In genomic region chr12:111984820-111985219, GRCh38 we compare ENCODE assay signal across 17 cellular contexts. TPM values are rescaled to one million over a fixed set of nuclear protein-coding genes. Genes with fewer than 3 reads are reported as not detected.
DNase-seq lines count a peak whose midpoint lies in the region; ATAC-seq, FAIRE-seq and TF ChIP-seq lines count a peak whose summit lies in the region.
"Had no signal": no experiment of that assay in that cellular context is flagged by ENCODE, and none has a peak within 500 bp of the region (broad histone marks: within the 10 kb centered on the region; RNA-seq: fewer than 3 reads in every experiment).

No MANE protein-coding gene starts in this region.

- peak; percentile 31 for ATAC-seq in K562
- ATAC-seq in pancreas, result no peak
- ATAC-seq in GM21367 (IDR thresholded peaks at IDR 0.05; ENCODE audit: unreplicated experiment), result no peak
- no peak for ATAC-seq in HG03039 (IDR thresholded peaks at IDR 0.05; ENCODE audit: unreplicated experiment)
- ATAC-seq: A549 had no signal

- no peaks in the 10 kb centered on the region for H3K79me2 ChIP-seq in K562 (ENCODE audit: control insufficient read depth, insufficient read depth, low read length)
- H3K79me2 ChIP-seq in MM.1S (ENCODE audit: low read length), result no peaks in the 10 kb centered on the region

- H3K9me2 ChIP-seq in MM.1S (replicated peaks; ENCODE audit: insufficient read depth, low read length), result no peaks in the 10 kb centered on the region

- WGBS in K562 (ENCODE audit: insufficient coverage, low coverage, missing lambda C conversion rate), result 26% methylated on average over 2 of the region's 2 CpGs
- 64% methylated on average over 2 of the region's 2 CpGs for WGBS in pancreas, 2 donors

- H3K36me3 ChIP-seq in K562 (ENCODE audit: control insufficient read depth, insufficient read depth, low read length), result no peaks in the 10 kb centered on the region; the same call in 1 of the 3 replicates
- H3K36me3 ChIP-seq in pancreas, result no peaks in the 10 kb centered on the region
- H3K36me3 ChIP-seq in MM.1S (replicated peaks; ENCODE audit: insufficient read depth, low read length), result no peaks in the 10 kb centered on the region
- H3K36me3 ChIP-seq: BE2C had no signal

- H3K27ac ChIP-seq in K562 (ENCODE audit: extremely low read depth, low read depth, low read length) (no peak overlapping the region), pancreas (no peak overlapping the region), MM.1S (ENCODE audit: low read length) (no peak overlapping the region)
- H3K27ac ChIP-seq: A549, C4-2B had no signal

- CTCF ChIA-PET in K562 (lab: Yijun Ruan, JAX; ENCODE audit: low intra/inter-chr PET ratio), result no interaction called here

- no peak for TF ChIP-seq EP300 in K562 (IDR thresholded peaks at IDR 0.05; ENCODE audit: low read length)

- FAIRE-seq in A204.1 (lab: Jason Lieb, UNC) (peak; percentile 82), G401.6 (lab: Jason Lieb, UNC) (peak; percentile 89), K562 (lab: Jason Lieb, UNC) (no peak), pancreas (lab: Jason Lieb, UNC) (peak; percentile 53)
- FAIRE-seq: A549, GM12892 had no signal

- H3K4me1 ChIP-seq in K562 (replicated peaks in 1 of 2; ENCODE audit: control insufficient read depth in 2 of 2, insufficient read depth in 2 of 2, low read length in 2 of 2), result peaks cover 1 to 4% of the 10 kb centered on the region in 2 experiments; a peak in 4 of 5 replicates
- H3K4me1 ChIP-seq in pancreas, result no peaks in the 10 kb centered on the region
- no peaks in the 10 kb centered on the region for H3K4me1 ChIP-seq in MM.1S (ENCODE audit: low read length)
- H3K4me1 ChIP-seq: A549, BE2C had no signal

- no peaks in the 10 kb centered on the region for H3K9me1 ChIP-seq in K562 (ENCODE audit: control insufficient read depth, insufficient read depth, low read length)

- H3K27me3 ChIP-seq in K562 (ENCODE audit: control insufficient read depth in 2 of 2, insufficient read depth in 2 of 2, low read length in 2 of 2), result no peaks in the 10 kb centered on the region
- no peaks in the 10 kb centered on the region for H3K27me3 ChIP-seq in pancreas
- no peaks in the 10 kb centered on the region for H3K27me3 ChIP-seq in MM.1S (replicated peaks; ENCODE audit: insufficient read depth, low read length)
- H3K27me3 ChIP-seq: BE2C had no signal

- no peak overlapping the region for H2AFZ ChIP-seq in K562 (ENCODE audit: low read depth, low read length)
- no peak overlapping the region for H2AFZ ChIP-seq in MM.1S (ENCODE audit: low read length)

- in situ Hi-C loops in K562 (cut with MboI), result no loop called here

- TF ChIP-seq RAD21 in K562 (CRISPR knock-in tag; conservative IDR thresholded peaks at IDR 0.05 in 1 of 2, IDR thresholded peaks at IDR 0.05 in 1 of 2), result no peak

- TF ChIP-seq CTCF in K562 (IDR thresholded peaks at IDR 0.05 in 2 of 3, conservative IDR thresholded peaks at IDR 0.05 in 1 of 3; ENCODE audit: insufficient read depth in 2 of 3, low read depth in 1 of 3, low read length in 3 of 3) (no peak), pancreas (IDR thresholded peaks at IDR 0.05) (no peak), MM.1S (IDR thresholded peaks at IDR 0.05; ENCODE audit: low read length) (no peak)

- H4K20me1 ChIP-seq in K562 (replicated peaks; ENCODE audit: control insufficient read depth, insufficient read depth, low read length) (no peaks in the 10 kb centered on the region), MM.1S (ENCODE audit: insufficient read depth, low read length) (no peaks in the 10 kb centered on the region)

- POLR2A ChIA-PET in K562 (lab: Yijun Ruan, JAX), result interaction anchor here (1.0 kb wide), 1 partner anchor 25 kb away, joined by 3 read pairs; no protein-coding TSS in a partner anchor

- H3K9me3 ChIP-seq in K562 (replicated peaks; ENCODE audit: control insufficient read depth, insufficient read depth, low read depth, low read length) (no peaks in the 10 kb centered on the region; the same call in 1 of the 2 replicates), pancreas (no peaks in the 10 kb centered on the region), MM.1S (replicated peaks; ENCODE audit: insufficient read depth, low read length) (no peaks in the 10 kb centered on the region)
- H3K9me3 ChIP-seq: A549, BE2C had no signal

- intact Hi-C loops in K562 (cut with micrococcal nuclease) (no loop called here), pancreas (cut with DNase I) (no loop called here)

- H3K9ac ChIP-seq in K562 (ENCODE audit: insufficient read depth in 1 of 2, low read depth in 2 of 2, low read length in 2 of 2) (no peak overlapping the region), MM.1S (ENCODE audit: low read length) (no peak overlapping the region)

- BruUV-seq in K562 (replicated peaks; lab: Mats Ljungman, UMichigan), result no TSS peak

- H3K4me3 ChIP-seq in K562, result no peak overlapping the region
- no peak overlapping the region for H3K4me3 ChIP-seq in pancreas
- H3K4me3 ChIP-seq in MM.1S (ENCODE audit: low read length), result no peak overlapping the region
- H3K4me3 ChIP-seq: A549 had no signal

- H3F3A ChIP-seq in MM.1S (ENCODE audit: insufficient read depth, low read length), result no peaks in the 10 kb centered on the region

- DNase-seq in K562 (ENCODE audit: extremely low read depth in 1 of 4, low spot score in 3 of 4) (no peak), pancreas (no peak), MM.1S (no peak)
- DNase-seq: BE2C; CD4-positive, alpha-beta memory T cell; DMS153; DMS79 treated with DMSO at 0.1 percent for 48 hours; EL; GDM1; IMR-90 had no signal

- TF ChIP-seq POLR2A in K562 (conservative IDR thresholded peaks at IDR 0.05), result no peak

- H3K4me2 ChIP-seq in K562 (ENCODE audit: insufficient read depth, low read length) (no peak overlapping the region), MM.1S (ENCODE audit: low read depth, low read length) (no peak overlapping the region)
- H3K4me2 ChIP-seq: A549 had no signal

TF ChIP-seq in K562, 482 proteins besides CTCF, POLR2A, EP300 and RAD21 (continues in another document):
- TF ChIP-seq BDP1 (IDR thresholded peaks at IDR 0.05; ENCODE audit: insufficient read depth, insufficient read length) (no peak), LCOR (CRISPR knock-in tag; IDR thresholded peaks at IDR 0.05) (no peak), SMARCA4 (IDR thresholded peaks at IDR 0.05) (no peak), RB1 (IDR thresholded peaks at IDR 0.05; ENCODE audit: low read depth) (no peak), HNRNPH1 (optimal IDR thresholded peaks at IDR 0.05; ENCODE audit: low read depth, low read length) (no peak)

RNA-seq across cellular contexts. Expression of gene TMEM116, which starts 28.1 kb away (rescaled TPM):
- 107 and 160 TPM in 2 replicates for total RNA-seq in K562 (2011; cell fraction: chromatin; rRNA removed; ENCODE audit: low replicate concordance)
- total RNA-seq in K562 (2011; cell fraction: nucleolus; rRNA removed), result 75.5 and 75.9 TPM in 2 replicates
- 121 and 154 TPM in 2 replicates for total RNA-seq in K562 (2011; cell fraction: nucleoplasm; rRNA removed)
- total RNA-seq in K562 (2014; rRNA removed), result 5.2 and 10.0 TPM in 2 replicates
- 14.2 and 15.6 TPM in 2 replicates for total RNA-seq in K562 (2014; rRNA removed; fragmentation: Illumina TruSeq; extraction: Trizol)
- 9.0 and 10.7 TPM in 2 replicates for total RNA-seq in K562 (2015; rRNA removed; fragmentation: Illumina TruSeq; extraction: Trizol)
- total RNA-seq in K562 (2021), result 10.8 and 11.1 TPM in 2 replicates
- polyA plus RNA-seq in K562 (2011; rRNA removed), result 78.6 and 98.3 TPM in 2 replicates
- 41.1 and 95.9 TPM in 2 replicates for polyA plus RNA-seq in K562 (2011; cell fraction: cytosol; rRNA removed)
- polyA plus RNA-seq in K562 (2011; cell fraction: nucleus; rRNA removed), result 61.9 and 123 TPM in 2 replicates
- 12.9 and 20.1 TPM in 2 replicates for polyA plus RNA-seq in K562 (2012)
- 13.9 and 14.4 TPM in 2 replicates for polyA plus RNA-seq in K562 (2014; fragmentation: Illumina TruSeq; extraction: Trizol)
- 10 to 100 TPM; 19.2 to 22.9 TPM for polyA plus RNA-seq in K562 (2014; fragmentation: Nextera tagmentation; extraction: Ambion mirVana)
- polyA plus RNA-seq in K562 (2014; rRNA removed), result 12.7 and 16.3 TPM in 2 replicates
- polyA minus RNA-seq in K562 (2011; rRNA and poly(A)+ RNA removed), result 44.7 and 67.7 TPM in 2 replicates
- 15.4 and 22.0 TPM in 2 replicates for polyA minus RNA-seq in K562 (2011; cell fraction: cytosol; rRNA and poly(A)+ RNA removed)
- 23.4 and 62.4 TPM in 2 replicates for polyA minus RNA-seq in K562 (2011; cell fraction: nucleus; rRNA and poly(A)+ RNA removed)
- total RNA-seq in pancreas, result 1 to 10 TPM; 3.3 to 7.3 (median 4.2) TPM
- 1 to 10 TPM; 2.5 to 5.3 TPM for polyA plus RNA-seq in pancreas

RNA-seq across cellular contexts. Expression of gene ERP29, which starts 28.4 kb away (rescaled TPM):
- 69.6 and 72.2 TPM in 2 replicates for total RNA-seq in K562 (2011; cell fraction: chromatin; rRNA removed; ENCODE audit: low replicate concordance)
- 118 and 126 TPM in 2 replicates for total RNA-seq in K562 (2011; cell fraction: nucleolus; rRNA removed)
- total RNA-seq in K562 (2011; cell fraction: nucleoplasm; rRNA removed), result 117 and 135 TPM in 2 replicates
- total RNA-seq in K562 (2014; rRNA removed) (58.6 and 60.7 TPM in 2 replicates), K562 (2014; rRNA removed; fragmentation: Illumina TruSeq; extraction: Trizol) (112 and 113 TPM in 2 replicates), K562 (2015; rRNA removed; fragmentation: Illumina TruSeq; extraction: Trizol) (133 TPM in 2 replicates), K562 (2021) (82.3 and 97.5 TPM in 2 replicates), pancreas (10 to 100 TPM; 48.5 to 81.9 (median 66.2) TPM)
- polyA plus RNA-seq in K562 (2011; rRNA removed) (111 and 129 TPM in 2 replicates), K562 (2014; fragmentation: Illumina TruSeq; extraction: Trizol) (106 and 110 TPM in 2 replicates), K562 (2014; fragmentation: Nextera tagmentation; extraction: Ambion mirVana) (100 to 1,000 TPM in 1 of 2 experiments, 10 to 100 TPM in 1; 42.4 to 146 TPM), K562 (2014; rRNA removed) (136 and 137 TPM in 2 replicates), pancreas (100 to 1,000 TPM in 1 of 2 donors, 10 to 100 TPM in 1; 54.5 to 101 TPM)
- 56.1 and 102 TPM in 2 replicates for polyA plus RNA-seq in K562 (2011; cell fraction: cytosol; rRNA removed)
- 32.9 and 55.8 TPM in 2 replicates for polyA plus RNA-seq in K562 (2011; cell fraction: nucleus; rRNA removed)
- 139 and 228 TPM in 2 replicates for polyA plus RNA-seq in K562 (2012)
- 46.1 and 59.2 TPM in 2 replicates for polyA minus RNA-seq in K562 (2011; rRNA and poly(A)+ RNA removed)
- polyA minus RNA-seq in K562 (2011; cell fraction: cytosol; rRNA and poly(A)+ RNA removed), result 25.2 and 32.2 TPM in 2 replicates
- polyA minus RNA-seq in K562 (2011; cell fraction: nucleus; rRNA and poly(A)+ RNA removed), result 10.2 and 19.7 TPM in 2 replicates
